Comparison of ENCODE assay signal across 10 cellular contexts in the genomic region with DNA sequence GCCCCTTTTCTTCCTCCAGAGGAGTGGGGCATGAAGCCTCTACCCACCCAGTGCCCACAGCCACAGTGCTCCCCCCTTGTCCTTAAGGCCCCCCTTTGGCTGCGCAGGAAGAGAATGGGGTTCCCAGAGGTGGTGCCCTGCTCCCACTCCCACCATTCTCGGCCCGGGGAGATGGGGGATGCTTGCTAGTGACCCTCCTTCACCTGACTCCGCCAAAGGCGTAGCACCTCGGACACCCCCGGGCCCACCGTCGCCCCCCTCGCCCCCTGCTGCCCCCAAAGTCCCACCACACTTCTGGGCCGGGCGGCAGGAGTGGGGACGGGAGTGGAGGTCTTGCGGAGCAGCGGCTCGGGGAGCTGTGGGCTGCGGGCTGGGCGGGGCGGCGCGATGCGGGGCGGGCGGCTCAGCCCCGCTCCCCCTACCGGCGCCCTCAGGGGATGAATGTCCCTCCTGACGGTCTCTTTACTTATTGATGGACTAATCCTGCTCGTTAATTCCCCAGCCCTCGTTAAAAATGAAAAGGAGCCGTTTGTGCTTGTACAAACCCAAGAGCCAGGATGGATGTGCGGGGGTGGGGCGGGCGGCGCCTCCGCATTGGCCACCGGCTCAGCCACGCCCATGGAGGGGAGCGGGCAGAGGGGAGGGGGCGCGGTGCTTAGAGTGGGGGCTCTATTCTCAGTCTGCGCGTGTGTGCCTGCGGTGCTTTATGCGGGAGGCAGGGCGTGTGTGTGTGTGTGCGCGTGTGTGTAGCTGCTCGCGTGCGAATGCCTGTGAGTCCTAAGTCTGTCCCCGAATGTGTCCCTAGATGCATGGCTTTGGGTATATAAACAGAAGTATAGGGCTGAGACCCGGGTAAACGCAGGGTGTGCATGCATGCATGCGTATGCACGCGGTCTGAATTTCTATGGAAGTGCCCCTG. TPM values are rescaled to one million over a fixed set of nuclear protein-coding genes. Genes with fewer than 3 reads are reported as not detected.
DNase-seq lines count a peak whose midpoint lies in the region; TF ChIP-seq lines count a peak whose summit lies in the region.
"Had no signal": no experiment of that assay in that cellular context is flagged by ENCODE, and none has a peak within 500 bp of the region (broad histone marks: within the 10 kb centered on the region; RNA-seq: fewer than 3 reads in every experiment).

No MANE protein-coding gene starts in this region.

- POLR2A ChIA-PET in PC-9 (lab: Charles Lee; ENCODE audit: unreplicated experiment) = no interaction called here

- H3K79me2 ChIP-seq in PC-9 (ENCODE audit: low read depth) = no peaks in the 10 kb centered on the region

- H4K20me1 ChIP-seq in PC-9 (ENCODE audit: insufficient read depth) = peaks cover 6% of the 10 kb centered on the region; the same call in 1 of the 2 replicates

- TF ChIP-seq POLR2A in esophagus squamous epithelium (IDR thresholded peaks at IDR 0.05) = no peak

- no peaks in the 10 kb centered on the region for H3F3A ChIP-seq in PC-9 (ENCODE audit: insufficient read depth, low read depth)

- WGBS in mesodermal cell (ENCODE audit: insufficient coverage in 2 of 2), 2 experiments = 8 to 9% methylated on average over 35 to 40 of the region's 57 CpGs
- WGBS in esophagus squamous epithelium, 2 donors = 4 to 6% methylated on average over 5 to 16 of the region's 57 CpGs

- H3K27ac ChIP-seq in mesodermal cell (ENCODE audit: low read depth, low read length, severe bottlenecking) (no peak overlapping the region), esophagus squamous epithelium (no peak overlapping the region), PC-9 (no peak overlapping the region)

- no peaks in the 10 kb centered on the region for H3K9me3 ChIP-seq in mesodermal cell (ENCODE audit: control insufficient read depth, low read length)
- H3K9me3 ChIP-seq in esophagus squamous epithelium = no peaks in the 10 kb centered on the region
- no peaks in the 10 kb centered on the region for H3K9me3 ChIP-seq in PC-9 (ENCODE audit: insufficient read depth, low read depth)

- no peak overlapping the region for H2AFZ ChIP-seq in PC-9

- CTCF ChIA-PET in PC-9 (lab: Charles Lee) = no interaction called here

- no peak overlapping the region for H3K4me3 ChIP-seq in cardiac fibroblast (replicated peaks in 1 of 2; ENCODE audit: low read depth in 2 of 2, low read length in 2 of 2)
- H3K4me3 ChIP-seq in mesodermal cell (ENCODE audit: extremely low read depth, insufficient read depth, low read length, poor library complexity, severe bottlenecking) = peak overlapping the region; percentile 16
- H3K4me3 ChIP-seq in esophagus squamous epithelium = no peak overlapping the region
- no peak overlapping the region for H3K4me3 ChIP-seq in PC-9

- BruUV-seq in PC-9 (replicated peaks; lab: Mats Ljungman, UMichigan) = no TSS peak

- intact Hi-C loops in esophagus squamous epithelium (cut with DNase I) = no loop called here
- intact Hi-C loops in PC-9 (cut with micrococcal nuclease; ENCODE audit: unreplicated experiment) = no loop called here

- H3K4me2 ChIP-seq in PC-9 = no peak overlapping the region

- peak; percentile 4 for TF ChIP-seq CTCF in cardiac fibroblast (IDR thresholded peaks at IDR 0.05; ENCODE audit: low read depth, low read length)
- TF ChIP-seq CTCF in esophagus squamous epithelium (IDR thresholded peaks at IDR 0.05) = no peak
- no peak for TF ChIP-seq CTCF in PC-9 (conservative IDR thresholded peaks at IDR 0.05)

- no peaks in the 10 kb centered on the region for H3K9me2 ChIP-seq in PC-9 (ENCODE audit: insufficient read depth)

- H3K4me1 ChIP-seq in mesodermal cell (ENCODE audit: control insufficient read depth, insufficient read depth, low read length, poor library complexity, severe bottlenecking) (peaks cover 9% of the 10 kb centered on the region), esophagus squamous epithelium (peaks cover 0 to 11% (median 6%) of the 10 kb centered on the region in 3 donors), PC-9 (replicated peaks; ENCODE audit: insufficient read depth) (no peaks in the 10 kb centered on the region)

- DNase-seq in DMS114 treated with DMSO at 0.1 percent for 48 hours (lab: John Stamatoyannopoulos, UW; ENCODE audit: unreplicated experiment) (peak; percentile 17), NCI-H1417 (lab: John Stamatoyannopoulos, UW) (peak in 2 of 3 experiments; percentile 82 to 88), cardiac fibroblast (ENCODE audit: low read depth in 2 of 2) (no peak), esophagus squamous epithelium (lab: John Stamatoyannopoulos, UW) (no peak), H4 (ENCODE audit: low spot score) (no peak), foreskin melanocyte (no peak), PC-9 (no peak)
- DNase-seq: central memory CD4-positive, alpha-beta T cell had no signal

- H3K27me3 ChIP-seq in esophagus squamous epithelium = peaks cover 6 to 100% (median 16%) of the 10 kb centered on the region in 4 donors
- H3K27me3 ChIP-seq in PC-9 (ENCODE audit: insufficient read depth, low read depth) = peaks cover 58% of the 10 kb centered on the region

- H3K36me3 ChIP-seq in mesodermal cell (ENCODE audit: control insufficient read depth, insufficient read depth, low read length) (no peaks in the 10 kb centered on the region), esophagus squamous epithelium (no peaks in the 10 kb centered on the region), PC-9 (ENCODE audit: low read depth) (no peaks in the 10 kb centered on the region)

RNA-seq across cellular contexts. Expression of gene SYT7, which starts 25.6 kb away (rescaled TPM):
- polyA plus RNA-seq in mesodermal cell (2013, experiment 1 of 2) = 2.1 TPM
- polyA plus RNA-seq in mesodermal cell (2013, experiment 2 of 2) = 1.4 TPM
- total RNA-seq in esophagus squamous epithelium = 1 to 10 TPM; 1.6 to 2.9 (median 1.9) TPM
- 1.9 and 10.8 TPM in 2 replicates for total RNA-seq in H4 (2014; rRNA removed; shearing (Covaris generic))
- 4.0 and 8.9 TPM in 2 replicates for total RNA-seq in PC-9 (2021)

RNA-seq across cellular contexts. Expression of gene LRRC10B, which starts 46.8 kb away (rescaled TPM):
- 0.81 TPM for polyA plus RNA-seq in mesodermal cell (2013, experiment 1 of 2)
- 0.66 TPM for polyA plus RNA-seq in mesodermal cell (2013, experiment 2 of 2)
- total RNA-seq in esophagus squamous epithelium (1 to 10 TPM in 1 of 4 donors, under 1 TPM in 1, not detected in 2; 0.76 to 1.3 TPM), PC-9 (2021) (1.0 and 1.1 TPM in 2 replicates)
- total RNA-seq in H4 (2014; rRNA removed; shearing (Covaris generic)) = not detected in 2 replicates
- total RNA-seq: SK-MEL-5 had no signal

Comparison
In these comparisons a context has a peak if more than half of its experiments do, and no peak if none do; other contexts are left out.
1. DNase-seq: peak in DMS114 treated with DMSO at 0.1 percent for 48 hours (single experiment) and NCI-H1417 (2 of 3); none in cardiac fibroblast (0 of 2), esophagus squamous epithelium (single experiment), H4 (single experiment), foreskin melanocyte (single experiment) and PC-9 (0 of 2).